In genomic region chr22:29310065-29310862, GRCh38 we compare ENCODE assay signal across 1 cellular context.
TF ChIP-seq lines count a peak whose summit lies in the region.

No MANE protein-coding gene starts in this region.

TF ChIP-seq in endothelial cell of umbilical vein, 7 proteins besides CTCF, POLR2A, EP300 and RAD21:
- TF ChIP-seq EZH2 (IDR thresholded peaks at IDR 0.05; ENCODE audit: borderline replicate concordance, low read depth, low read length, severe bottlenecking) (no peak), POLR2AphosphoS5 (IDR thresholded peaks at IDR 0.05; ENCODE audit: insufficient read depth, low read depth, low read length) (no peak), GATA2 (IDR thresholded peaks at IDR 0.05; ENCODE audit: insufficient read depth, insufficient read length, low read depth, low read length) (no peak), JUN (IDR thresholded peaks at IDR 0.05; ENCODE audit: borderline replicate concordance, insufficient read depth, insufficient read length, low read depth) (no peak), FOS (IDR thresholded peaks at IDR 0.05; ENCODE audit: borderline replicate concordance, insufficient read depth, low read length) (no peak), MYC (IDR thresholded peaks at IDR 0.05; ENCODE audit: low read depth, low read length) (no peak), MAX (IDR thresholded peaks at IDR 0.05; ENCODE audit: insufficient read depth, insufficient read length) (no peak)
